Comparison of ENCODE assay signal across 9 cellular contexts in the genomic region with DNA sequence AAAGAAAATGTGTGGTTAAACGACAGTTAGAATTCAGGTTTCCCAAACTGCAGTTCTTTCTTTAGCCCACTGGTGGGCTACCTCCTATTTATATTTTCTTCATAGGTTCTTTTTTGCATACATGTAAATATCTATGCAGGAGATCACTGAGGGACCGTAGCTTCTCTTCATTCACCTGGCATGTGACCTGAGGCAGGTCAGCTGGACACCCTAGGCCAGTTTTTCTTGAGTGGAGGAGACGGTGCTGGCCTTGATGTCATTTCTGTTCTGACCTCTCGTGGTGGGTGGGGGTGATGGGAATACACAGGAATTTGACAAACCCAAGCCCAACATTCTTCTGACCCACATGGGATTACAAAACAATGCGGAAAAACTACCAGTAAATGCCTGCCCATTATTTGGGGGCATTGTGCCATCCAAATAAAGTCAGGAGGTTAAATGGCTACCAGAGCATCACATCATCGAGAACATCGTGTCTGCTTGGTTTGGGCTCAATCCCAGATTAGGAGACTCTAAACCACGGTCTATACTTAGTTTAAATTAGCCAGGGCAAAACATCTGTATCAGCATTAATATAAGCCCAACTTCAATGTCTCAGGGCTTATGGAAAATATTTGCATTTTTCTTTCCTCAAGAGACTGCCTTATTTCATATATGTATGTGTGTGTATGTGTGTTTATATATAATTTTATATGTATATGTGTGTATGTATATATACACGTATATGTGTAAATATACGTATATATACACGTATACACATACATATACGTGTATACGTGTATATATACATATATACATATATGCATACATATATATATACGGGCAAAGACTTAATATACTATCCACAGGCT. TPM values are rescaled to one million over a fixed set of nuclear protein-coding genes. Genes with fewer than 3 reads are reported as not detected.
DNase-seq lines count a peak whose midpoint lies in the region; ATAC-seq and TF ChIP-seq lines count a peak whose summit lies in the region.
"Had no signal": no experiment of that assay in that cellular context is flagged by ENCODE, and none has a peak within 500 bp of the region (broad histone marks: within the 10 kb centered on the region; RNA-seq: fewer than 3 reads in every experiment).

No MANE protein-coding gene starts in this region.

- peak overlapping the region; percentile 42 for H3K4me2 ChIP-seq in skeletal muscle satellite cell (ENCODE audit: low read length)

- H3K27me3 ChIP-seq in skeletal muscle satellite cell (ENCODE audit: control insufficient read depth, insufficient read depth, low read length), result no peaks in the 10 kb centered on the region

- no peaks in the 10 kb centered on the region for H3K9me3 ChIP-seq in skeletal muscle satellite cell (replicated peaks; ENCODE audit: low read length)

- TF ChIP-seq CTCF in GM10248 (IDR thresholded peaks at IDR 0.05; ENCODE audit: control extremely low read depth, extremely low read depth, low read depth, missing control alignments) (peak; percentile 21), RWPE1 (conservative IDR thresholded peaks at IDR 0.05; ENCODE audit: low read depth) (no peak), fibroblast of villous mesenchyme (IDR thresholded peaks at IDR 0.05; ENCODE audit: insufficient read depth, low read depth, low read length) (peak; percentile 22)

- POLR2A ChIA-PET in GM10248 (lab: Yijun Ruan, JAX) (no interaction called here), RWPE1 (lab: Yijun Ruan, JAX; ENCODE audit: low non-redundant PET) (no interaction called here)

- H3K9ac ChIP-seq in skeletal muscle satellite cell (ENCODE audit: low read depth, low read length), result peak overlapping the region; percentile 80

- H3K36me3 ChIP-seq in skeletal muscle satellite cell (ENCODE audit: insufficient read depth, low read length), result no peaks in the 10 kb centered on the region

- DNase-seq in GM10248 (ENCODE audit: extremely low spot score), result no peak
- no peak for DNase-seq in RWPE1 (ENCODE audit: low spot score)
- DNase-seq in fibroblast of villous mesenchyme (ENCODE audit: low read depth), result peak; percentile 71
- DNase-seq in NCI-H1694 (lab: John Stamatoyannopoulos, UW), result no peak
- DNase-seq in stimulated activated CD4-positive, alpha-beta T cell treated with anti-CD3 and anti-CD28 coated beads, Interleukin-2, amount 100 ng/mL, for 48 hours, result no peak
- no peak for DNase-seq in GDM1 (lab: John Stamatoyannopoulos, UW)
- DNase-seq: activated effector memory CD4-positive, alpha-beta T cell treated with anti-CD3 and anti-CD28 coated beads, Interleukin-2, amount 50 U/mL, for 16 hours had no signal

- peak overlapping the region; percentile 60 for H3K27ac ChIP-seq in RWPE1

- no peak for ATAC-seq in HG02678 (IDR thresholded peaks at IDR 0.05; ENCODE audit: unreplicated experiment)

- H3K4me3 ChIP-seq in fibroblast of villous mesenchyme (ENCODE audit: low read depth, low read length), result no peak overlapping the region
- no peak overlapping the region for H3K4me3 ChIP-seq in skeletal muscle satellite cell (ENCODE audit: low read length)

- H3K4me1 ChIP-seq in skeletal muscle satellite cell (ENCODE audit: control insufficient read depth, insufficient read depth, low read length), result peaks cover 85% of the 10 kb centered on the region

- CTCF ChIA-PET in GM10248 (lab: Yijun Ruan, JAX) (interaction anchor here (0.7 to 1.8 kb wide), 7 partner anchors 10 to 222 kb away, joined by 3 to 6 read pairs (median 4); no protein-coding TSS in a partner anchor), RWPE1 (lab: Yijun Ruan, JAX) (no interaction called here)

RNA-seq across cellular contexts. Expression of a gene that starts 7.4 kb away (rescaled TPM):
- 53.1 and 60.9 TPM in 2 replicates for total RNA-seq in fibroblast of villous mesenchyme
- total RNA-seq in skeletal muscle satellite cell (2012; rRNA removed), result 61.6 and 73.8 TPM in 2 replicates
